Comparison of ENCODE assay signal across 23 cellular contexts in the genomic region with DNA sequence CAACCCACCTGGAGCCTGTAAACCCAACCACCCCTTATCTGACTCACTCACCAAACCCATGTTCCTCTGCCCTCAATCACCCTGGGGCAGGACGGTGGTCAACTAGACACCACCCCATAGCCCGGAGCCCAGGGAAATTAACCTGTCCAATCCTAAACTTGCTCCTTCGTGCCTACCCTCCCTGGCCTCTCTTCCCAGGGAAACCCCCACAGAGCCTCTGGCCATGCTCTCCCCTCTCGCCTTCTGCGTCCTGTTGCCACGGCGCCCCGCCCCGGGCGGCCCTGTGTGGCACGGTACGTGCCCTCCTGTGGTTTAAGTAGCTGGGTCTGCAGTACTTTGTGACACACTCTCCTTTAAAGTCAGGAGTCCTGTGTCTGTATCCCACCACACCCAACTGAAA. TPM values are rescaled to one million over a fixed set of nuclear protein-coding genes. Genes with fewer than 3 reads are reported as not detected.
A peak's percentile ranks its signal among the peaks of the same experiment; 100 is the strongest.
DNase-seq lines count a peak whose midpoint lies in the region; ATAC-seq, FAIRE-seq and TF ChIP-seq lines count a peak whose summit lies in the region.
"Had no signal": no experiment of that assay in that cellular context is flagged by ENCODE, and none has a peak within 500 bp of the region (broad histone marks: within the 10 kb centered on the region; RNA-seq: fewer than 3 reads in every experiment).

No MANE protein-coding gene starts in this region.

- no peak overlapping the region for H3K4me2 ChIP-seq in astrocyte (ENCODE audit: low read length)
- no peak overlapping the region for H3K4me2 ChIP-seq in neural progenitor cell

- ATAC-seq in upper lobe of right lung (no peak), GM19035 (IDR thresholded peaks at IDR 0.05; ENCODE audit: unreplicated experiment) (no peak), HG03457 (IDR thresholded peaks at IDR 0.05; ENCODE audit: unreplicated experiment) (no peak)
- ATAC-seq: esophagus mucosa, heart left ventricle had no signal

- peaks cover 3% of the 10 kb centered on the region for H3K9me3 Mint-ChIP-seq in activated naive CD4-positive, alpha-beta T cell treated with anti-CD3 and anti-CD28 coated beads, Interleukin-2, amount 10 ng/mL, durations not matched to agents 7 days and 5 days
- no peaks in the 10 kb centered on the region for H3K9me3 Mint-ChIP-seq in activated naive CD4-positive, alpha-beta T cell treated with anti-CD3 and anti-CD28 coated beads for 36 hours
- peaks cover 3% of the 10 kb centered on the region for H3K9me3 Mint-ChIP-seq in astrocyte (ENCODE audit: unreplicated experiment)
- peaks cover 7% of the 10 kb centered on the region for H3K9me3 Mint-ChIP-seq in neural progenitor cell

- peaks cover 5% of the 10 kb centered on the region for H3K36me3 Mint-ChIP-seq in activated naive CD4-positive, alpha-beta T cell treated with anti-CD3 and anti-CD28 coated beads, Interleukin-2, amount 10 ng/mL, durations not matched to agents 7 days and 5 days
- H3K36me3 Mint-ChIP-seq in activated naive CD4-positive, alpha-beta T cell treated with anti-CD3 and anti-CD28 coated beads for 36 hours (ENCODE audit: low read depth) = no peaks in the 10 kb centered on the region
- H3K36me3 Mint-ChIP-seq in astrocyte (ENCODE audit: low read depth, unreplicated experiment) (peaks cover 11% of the 10 kb centered on the region), neural progenitor cell (peaks cover 9% of the 10 kb centered on the region)

- H3K27me3 ChIP-seq in astrocyte (ENCODE audit: insufficient read depth, low read length) = peaks cover 8% of the 10 kb centered on the region
- H3K27me3 ChIP-seq in neural progenitor cell = no peaks in the 10 kb centered on the region
- H3K27me3 ChIP-seq in upper lobe of right lung = no peaks in the 10 kb centered on the region

- H3K27ac ChIP-seq in astrocyte (ENCODE audit: low read depth, low read length) = no peak overlapping the region
- H3K27ac ChIP-seq in neural progenitor cell = no peak overlapping the region
- no peak overlapping the region for H3K27ac ChIP-seq in upper lobe of right lung
- H3K27ac ChIP-seq: heart left ventricle, tibial nerve had no signal

- H2AFZ ChIP-seq in astrocyte (ENCODE audit: low read depth, low read length) = no peak overlapping the region
- H2AFZ ChIP-seq in neural progenitor cell (replicated peaks) = no peak overlapping the region

- peak overlapping the region; percentile 5 for H3K27ac Mint-ChIP-seq in activated naive CD4-positive, alpha-beta T cell treated with anti-CD3 and anti-CD28 coated beads, Interleukin-2, amount 10 ng/mL, durations not matched to agents 7 days and 5 days
- no peak overlapping the region for H3K27ac Mint-ChIP-seq in activated naive CD4-positive, alpha-beta T cell treated with anti-CD3 and anti-CD28 coated beads for 36 hours
- H3K27ac Mint-ChIP-seq in astrocyte (ENCODE audit: unreplicated experiment) (peak overlapping the region; percentile 18), neural progenitor cell (peak overlapping the region; percentile 50)
- H3K27ac Mint-ChIP-seq: B cell, endodermal cell had no signal

- TF ChIP-seq CTCF in astrocyte (IDR thresholded peaks at IDR 0.05; ENCODE audit: insufficient read depth, low read depth, low read length) (no peak), neural progenitor cell (IDR thresholded peaks at IDR 0.05) (no peak), upper lobe of right lung (IDR thresholded peaks at IDR 0.05) (no peak)

- H4K20me1 ChIP-seq in astrocyte (ENCODE audit: insufficient read depth, low read length) (no peaks in the 10 kb centered on the region), neural progenitor cell (ENCODE audit: low read depth) (no peaks in the 10 kb centered on the region)

- H3K36me3 ChIP-seq in astrocyte (ENCODE audit: insufficient read depth, low read length) = no peaks in the 10 kb centered on the region
- H3K36me3 ChIP-seq in neural progenitor cell = no peaks in the 10 kb centered on the region
- H3K36me3 ChIP-seq in upper lobe of right lung = no peaks in the 10 kb centered on the region

- H3K4me1 Mint-ChIP-seq in activated naive CD4-positive, alpha-beta T cell treated with anti-CD3 and anti-CD28 coated beads, Interleukin-2, amount 10 ng/mL, durations not matched to agents 7 days and 5 days = no peaks in the 10 kb centered on the region
- no peaks in the 10 kb centered on the region for H3K4me1 Mint-ChIP-seq in activated naive CD4-positive, alpha-beta T cell treated with anti-CD3 and anti-CD28 coated beads for 36 hours (ENCODE audit: low read depth)
- H3K4me1 Mint-ChIP-seq in astrocyte (ENCODE audit: low read depth, unreplicated experiment) = no peaks in the 10 kb centered on the region
- H3K4me1 Mint-ChIP-seq in neural progenitor cell = peaks cover 9% of the 10 kb centered on the region
- H3K4me1 Mint-ChIP-seq: B cell, endodermal cell had no signal

- peaks cover 26% of the 10 kb centered on the region for H3K27me3 Mint-ChIP-seq in activated naive CD4-positive, alpha-beta T cell treated with anti-CD3 and anti-CD28 coated beads, Interleukin-2, amount 10 ng/mL, durations not matched to agents 7 days and 5 days
- H3K27me3 Mint-ChIP-seq in activated naive CD4-positive, alpha-beta T cell treated with anti-CD3 and anti-CD28 coated beads for 36 hours (ENCODE audit: low read depth) = no peaks in the 10 kb centered on the region
- H3K27me3 Mint-ChIP-seq in astrocyte (ENCODE audit: low read depth, unreplicated experiment) (no peaks in the 10 kb centered on the region), neural progenitor cell (ENCODE audit: insufficient read depth, low read depth) (peaks cover 6% of the 10 kb centered on the region)
- H3K27me3 Mint-ChIP-seq: B cell had no signal

- H3K79me2 ChIP-seq in astrocyte (ENCODE audit: insufficient read depth, low read length) (no peaks in the 10 kb centered on the region), neural progenitor cell (ENCODE audit: low read depth) (no peaks in the 10 kb centered on the region)

- H3F3A ChIP-seq in neural progenitor cell (ENCODE audit: low read depth) = peaks cover 3% of the 10 kb centered on the region

- H3K9ac ChIP-seq in astrocyte (ENCODE audit: low read length) (no peak overlapping the region), neural progenitor cell (no peak overlapping the region)

- FAIRE-seq in astrocyte (lab: Jason Lieb, UNC) (no peak), GM12891 (lab: Jason Lieb, UNC) (no peak)
- FAIRE-seq: GM19239, H1 had no signal

- intact Hi-C loops in activated naive CD4-positive, alpha-beta T cell treated with anti-CD3 and anti-CD28 coated beads for 36 hours (cut with micrococcal nuclease) = no loop called here
- intact Hi-C loops in upper lobe of right lung (cut with DNase I) = no loop called here

- CTCF ChIA-PET in activated naive CD4-positive, alpha-beta T cell treated with anti-CD3 and anti-CD28 coated beads, Interleukin-2, amount 10 ng/mL, durations not matched to agents 7 days and 5 days (lab: Charles Lee) = no interaction called here
- CTCF ChIA-PET in activated naive CD4-positive, alpha-beta T cell treated with anti-CD3 and anti-CD28 coated beads for 36 hours (lab: Charles Lee) = no interaction called here

- no peak for TF ChIP-seq POLR2A in GM12891 (IDR thresholded peaks at IDR 0.05; ENCODE audit: low read depth, low read length)

- H3K4me3 Mint-ChIP-seq in activated naive CD4-positive, alpha-beta T cell treated with anti-CD3 and anti-CD28 coated beads, Interleukin-2, amount 10 ng/mL, durations not matched to agents 7 days and 5 days = no peak overlapping the region
- H3K4me3 Mint-ChIP-seq in activated naive CD4-positive, alpha-beta T cell treated with anti-CD3 and anti-CD28 coated beads for 36 hours = no peak overlapping the region
- H3K4me3 Mint-ChIP-seq in astrocyte (ENCODE audit: unreplicated experiment) = no peak overlapping the region
- no peak overlapping the region for H3K4me3 Mint-ChIP-seq in neural progenitor cell
- H3K4me3 Mint-ChIP-seq: B cell, endodermal cell had no signal

- H3K4me3 ChIP-seq in astrocyte (ENCODE audit: insufficient read depth, low read depth, low read length) = no peak overlapping the region
- H3K4me3 ChIP-seq in neural progenitor cell = no peak overlapping the region
- no peak overlapping the region for H3K4me3 ChIP-seq in upper lobe of right lung
- H3K4me3 ChIP-seq: heart left ventricle, tibial nerve had no signal

- H3K4me1 ChIP-seq in astrocyte (ENCODE audit: insufficient read depth, low read length) (no peaks in the 10 kb centered on the region), neural progenitor cell (no peaks in the 10 kb centered on the region), upper lobe of right lung (no peaks in the 10 kb centered on the region)
- H3K4me1 ChIP-seq: heart left ventricle had no signal

- no peak for DNase-seq in activated naive CD4-positive, alpha-beta T cell treated with anti-CD3 and anti-CD28 coated beads, Interleukin-2, amount 10 ng/mL, durations not matched to agents 7 days and 5 days
- DNase-seq in activated naive CD4-positive, alpha-beta T cell treated with anti-CD3 and anti-CD28 coated beads for 36 hours = no peak
- DNase-seq in astrocyte (ENCODE audit: low read depth) (no peak), neural progenitor cell (ENCODE audit: low spot score) (peak; percentile 1), upper lobe of right lung (peak; percentile 39), GM12891 (ENCODE audit: insufficient read length, low spot score) (no peak)
- DNase-seq: activated naive CD4-positive, alpha-beta T cell treated with anti-CD3 and anti-CD28 coated beads, Interleukin-2, amount 50 U/mL, for 16 hours; DMS153; endodermal cell; foreskin fibroblast; MM.1S; NCI-H1436 treated with DMSO at 0.1 percent for 48 hours; NCI-H2107; NCI-H748 treated with DMSO at 0.1 percent for 48 hours; T-helper 2 cell had no signal

- H3K9me3 ChIP-seq in astrocyte (ENCODE audit: insufficient read depth, low read depth, low read length) = no peaks in the 10 kb centered on the region
- H3K9me3 ChIP-seq in neural progenitor cell (ENCODE audit: low read depth) = no peaks in the 10 kb centered on the region
- H3K9me3 ChIP-seq in upper lobe of right lung = no peaks in the 10 kb centered on the region
- H3K9me3 ChIP-seq: heart left ventricle, tibial nerve had no signal

TF ChIP-seq in GM12891, 5 proteins besides CTCF, POLR2A, EP300 and RAD21:
- no peak for TF ChIP-seq POLR2AphosphoS5 (IDR thresholded peaks at IDR 0.05; ENCODE audit: low read depth, low read length)
- no peak for TF ChIP-seq TAF1 (IDR thresholded peaks at IDR 0.05; ENCODE audit: low read depth, low read length)
- TF ChIP-seq POU2F2 (IDR thresholded peaks at IDR 0.05; ENCODE audit: low read depth, low read length) = no peak
- no peak for TF ChIP-seq SPI1 (IDR thresholded peaks at IDR 0.05; ENCODE audit: low read depth, low read length)
- TF ChIP-seq PAX5 (IDR thresholded peaks at IDR 0.05; ENCODE audit: insufficient read depth, low read length, severe bottlenecking) = no peak
TF ChIP-seq in GM12891: peak in this region for 0.

RNA-seq across cellular contexts. Expression of a gene that starts 4.0 kb away (rescaled TPM):
- not detected for total RNA-seq in activated naive CD4-positive, alpha-beta T cell treated with anti-CD3 and anti-CD28 coated beads for 36 hours
- total RNA-seq in astrocyte = 1.9 and 2.0 TPM in 2 replicates
- 0.96 TPM in 1 of 2 replicates, not detected in the other for total RNA-seq in neural progenitor cell (ENCODE audit: low replicate concordance)
- 0.46 TPM for total RNA-seq in upper lobe of right lung
- polyA plus RNA-seq in GM12891 (2012; ENCODE audit: low read depth, missing spikeins) = 0.45 TPM

RNA-seq across cellular contexts. Expression of a gene that starts 24.9 kb away (rescaled TPM):
- total RNA-seq in activated naive CD4-positive, alpha-beta T cell treated with anti-CD3 and anti-CD28 coated beads for 36 hours = 1 to 10 TPM; 8.0 to 9.8 TPM
- 15.8 and 17.8 TPM in 2 replicates for total RNA-seq in astrocyte
- 5.1 and 20.2 TPM in 2 replicates for total RNA-seq in neural progenitor cell (ENCODE audit: low replicate concordance)
- 4.7 TPM for total RNA-seq in upper lobe of right lung
- 6.9 TPM for polyA plus RNA-seq in GM12891 (2012; ENCODE audit: low read depth, missing spikeins)

Comparison
In these comparisons a context has a peak if more than half of its experiments do, and no peak if none do; other contexts are left out.
1. DNase-seq: peak in neural progenitor cell (single experiment) and upper lobe of right lung (single experiment); none in activated naive CD4-positive, alpha-beta T cell treated with anti-CD3 and anti-CD28 coated beads, Interleukin-2, amount 10 ng/mL, durations not matched to agents 7 days and 5 days (single experiment), activated naive CD4-positive, alpha-beta T cell treated with anti-CD3 and anti-CD28 coated beads for 36 hours (single experiment), astrocyte (single experiment) and GM12891 (single experiment).